9 cellular contexts compared by ENCODE assay signal in the genomic region with DNA sequence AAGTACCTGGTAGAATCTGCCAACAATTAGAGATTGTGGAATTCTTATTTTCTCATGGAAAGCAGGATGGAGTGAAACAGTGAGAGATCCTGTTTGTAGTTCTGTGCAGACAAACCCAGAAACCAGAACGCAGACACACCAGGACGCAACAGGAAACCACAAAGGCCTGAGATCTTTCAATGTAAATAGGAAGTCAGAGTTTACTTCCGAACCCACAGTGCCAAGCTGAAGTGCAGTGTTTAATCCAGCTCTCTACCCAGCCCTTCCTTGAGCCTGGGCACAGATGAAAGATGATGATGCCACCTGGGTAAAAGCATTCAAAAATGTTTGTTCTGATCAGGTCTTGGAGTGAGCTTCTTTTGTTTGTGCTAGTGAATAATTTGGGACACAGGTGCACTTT.
DNase-seq lines count a peak whose midpoint lies in the region; ATAC-seq and TF ChIP-seq lines count a peak whose summit lies in the region.
"Had no signal": no experiment of that assay in that cellular context is flagged by ENCODE, and none has a peak within 500 bp of the region (broad histone marks: within the 10 kb centered on the region; RNA-seq: fewer than 3 reads in every experiment).

No MANE protein-coding gene starts in this region.

- no peaks in the 10 kb centered on the region for H3K9me2 ChIP-seq in DOHH2 (replicated peaks; ENCODE audit: control insufficient read depth, low read length)

- DNase-seq in NB4 (ENCODE audit: low read depth) (peak; percentile 75), pons (ENCODE audit: low spot score) (peak; percentile 79), GM03348 (ENCODE audit: low spot score) (no peak), NCI-H524 treated with DMSO at 0.1 percent for 48 hours (lab: John Stamatoyannopoulos, UW) (no peak)
- DNase-seq in activated T-cell treated with anti-CD3 and anti-CD28 coated beads, Interleukin-2, amount 50 U/mL, for 4 hours, result no peak
- DNase-seq in stimulated activated CD4-positive, alpha-beta T cell treated with anti-CD3 and anti-CD28 coated beads, Interleukin-4, amount 100 ng/mL, for 1 hour, result no peak

- TF ChIP-seq CTCF in DOHH2 (IDR thresholded peaks at IDR 0.05; ENCODE audit: low read depth, low read length, poor library complexity, severe bottlenecking), result no peak
- TF ChIP-seq CTCF in NB4 (IDR thresholded peaks at IDR 0.05; ENCODE audit: low read depth, low read length), result no peak

- peaks cover 10% of the 10 kb centered on the region for H3K4me1 ChIP-seq in DOHH2 (ENCODE audit: control insufficient read depth, low read length)

- H3K4me3 Mint-ChIP-seq in activated T-cell treated with anti-CD3 and anti-CD28 coated beads, Interleukin-2, amount 50 U/mL, for 4 hours, result no peak overlapping the region

- no peaks in the 10 kb centered on the region for H4K20me1 ChIP-seq in DOHH2 (ENCODE audit: control insufficient read depth, insufficient read depth, low read depth, low read length)

- peak; percentile 82 for ATAC-seq in GM21576 (IDR thresholded peaks at IDR 0.05; ENCODE audit: unreplicated experiment)
- ATAC-seq in activated T-cell treated with anti-CD3 and anti-CD28 coated beads, Interleukin-2, amount 50 U/mL, for 4 hours, result peak; percentile 54 to 65

- H3K27me3 Mint-ChIP-seq in activated T-cell treated with anti-CD3 and anti-CD28 coated beads, Interleukin-2, amount 50 U/mL, for 4 hours (ENCODE audit: low read depth), result no peaks in the 10 kb centered on the region

- TF ChIP-seq POLR2A in NB4 (IDR thresholded peaks at IDR 0.05; ENCODE audit: extremely low read depth, insufficient read length), result no peak

- H3K9me3 Mint-ChIP-seq in activated T-cell treated with anti-CD3 and anti-CD28 coated beads, Interleukin-2, amount 50 U/mL, for 4 hours, result peaks cover 7% of the 10 kb centered on the region

- H3K36me3 ChIP-seq in DOHH2 (ENCODE audit: control insufficient read depth, low read length), result no peaks in the 10 kb centered on the region
- H3K36me3 ChIP-seq: adrenal gland had no signal

- H3K27ac ChIP-seq in DOHH2 (ENCODE audit: low read depth, low read length), result no peak overlapping the region
- H3K27ac ChIP-seq: adrenal gland had no signal

- H3K4me3 ChIP-seq in DOHH2 (ENCODE audit: low read length) (no peak overlapping the region), NB4 (ENCODE audit: low read depth, low read length) (no peak overlapping the region)
- H3K4me3 ChIP-seq: adrenal gland had no signal

- H3K4me1 Mint-ChIP-seq in activated T-cell treated with anti-CD3 and anti-CD28 coated beads, Interleukin-2, amount 50 U/mL, for 4 hours (ENCODE audit: low read depth), result peaks cover 29% of the 10 kb centered on the region

- peaks cover 5% of the 10 kb centered on the region for H3K36me3 Mint-ChIP-seq in activated T-cell treated with anti-CD3 and anti-CD28 coated beads, Interleukin-2, amount 50 U/mL, for 4 hours (ENCODE audit: insufficient read depth)

- no peaks in the 10 kb centered on the region for H3F3A ChIP-seq in DOHH2 (ENCODE audit: control insufficient read depth, insufficient read depth)

- peak overlapping the region; percentile 26; the same call in 1 of the 2 replicates for H3K4me2 ChIP-seq in DOHH2 (ENCODE audit: low read length)

- no peaks in the 10 kb centered on the region for H3K79me2 ChIP-seq in DOHH2 (ENCODE audit: control insufficient read depth, low read length)

- H3K27me3 ChIP-seq in DOHH2 (ENCODE audit: control insufficient read depth, low read length), result no peaks in the 10 kb centered on the region
- H3K27me3 ChIP-seq: adrenal gland had no signal

- H3K9me3 ChIP-seq in DOHH2 (ENCODE audit: control insufficient read depth, insufficient read depth, low read length), result no peaks in the 10 kb centered on the region
- H3K9me3 ChIP-seq: adrenal gland had no signal

Comparison
In these comparisons a context has a peak if more than half of its experiments do, and no peak if none do; other contexts are left out.
1. DNase-seq: peak in NB4 (single experiment) and pons (single experiment); none in activated T-cell treated with anti-CD3 and anti-CD28 coated beads, Interleukin-2, amount 50 U/mL, for 4 hours (single experiment), GM03348 (single experiment), NCI-H524 treated with DMSO at 0.1 percent for 48 hours (single experiment) and stimulated activated CD4-positive, alpha-beta T cell treated with anti-CD3 and anti-CD28 coated beads, Interleukin-4, amount 100 ng/mL, for 1 hour (single experiment).